In the genomic region with DNA sequence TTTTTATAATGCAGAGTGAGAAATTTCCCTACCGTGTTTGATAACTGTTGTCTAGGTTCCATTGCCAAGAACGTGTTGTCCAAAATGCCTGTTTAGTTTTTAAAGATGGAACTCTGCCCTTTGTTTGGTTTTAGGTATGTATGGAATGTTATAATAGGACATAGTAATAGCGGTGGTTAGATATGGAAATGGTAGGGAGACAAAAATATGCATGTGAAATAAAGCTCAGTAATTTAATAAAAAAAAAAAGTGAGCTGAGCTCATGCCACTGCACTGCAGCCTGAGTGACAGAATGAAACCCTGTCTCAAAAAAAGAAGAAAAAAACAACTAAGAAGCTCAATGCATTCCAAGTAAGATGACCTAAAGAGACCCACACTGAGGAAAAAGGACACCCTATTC, we compare ENCODE assay signal across 19 cellular contexts.
"Had no signal": no experiment of that assay in that cellular context is flagged by ENCODE, and none has a peak within 500 bp of the region (broad histone marks: within the 10 kb centered on the region; RNA-seq: fewer than 3 reads in every experiment).

No MANE protein-coding gene starts in this region.

- H3K4me1 Mint-ChIP-seq: naive thymus-derived CD8-positive, alpha-beta T cell had no signal

- H3K4me3 Mint-ChIP-seq: naive thymus-derived CD8-positive, alpha-beta T cell; type B pancreatic cell had no signal

- H3K9me3 ChIP-seq: colonic mucosa, esophagus squamous epithelium, neutrophil, right lobe of liver, thyroid gland had no signal

- H3K27ac Mint-ChIP-seq: naive thymus-derived CD8-positive, alpha-beta T cell; type B pancreatic cell had no signal

- H3K36me3 Mint-ChIP-seq: type B pancreatic cell had no signal

- H3K27me3 ChIP-seq: colonic mucosa, hepatocyte, neutrophil, right lobe of liver, suprapubic skin, thyroid gland had no signal

- H3K27ac ChIP-seq: colonic mucosa, esophagus squamous epithelium, hepatocyte, neutrophil, psoas muscle, right lobe of liver, suprapubic skin, thyroid gland had no signal

- FAIRE-seq: islet of Langerhans, urothelium cell line had no signal

- H3K4me2 ChIP-seq: hepatocyte had no signal

- H3K4me3 ChIP-seq: colonic mucosa, esophagus squamous epithelium, hepatocyte, psoas muscle, right lobe of liver, suprapubic skin, thyroid gland had no signal

- DNase-seq: colonic mucosa; dermis blood vessel endothelial cell; esophagus squamous epithelium; foreskin melanocyte; head of caudate nucleus; kidney glomerular epithelial cell; mammary epithelial cell; naive thymus-derived CD8-positive, alpha-beta T cell; psoas muscle; retina; right lobe of liver; stimulated activated naive CD8-positive, alpha-beta T cell treated with anti-CD3 and anti-CD28 coated beads, Interleukin-15, Interleukin-2, amounts not matched to agents 100 U/mL and 50 U/mL, for 24 hours; thyroid gland had no signal

- H3K4me1 ChIP-seq: colonic mucosa, esophagus squamous epithelium, psoas muscle, suprapubic skin, thyroid gland had no signal

- H3K36me3 ChIP-seq: colonic mucosa, esophagus squamous epithelium, neutrophil, right lobe of liver, suprapubic skin, thyroid gland had no signal

- H3K9me3 Mint-ChIP-seq: type B pancreatic cell had no signal

- H2AFZ ChIP-seq: hepatocyte had no signal

- H3K79me2 ChIP-seq: hepatocyte had no signal
